In the genomic region with DNA sequence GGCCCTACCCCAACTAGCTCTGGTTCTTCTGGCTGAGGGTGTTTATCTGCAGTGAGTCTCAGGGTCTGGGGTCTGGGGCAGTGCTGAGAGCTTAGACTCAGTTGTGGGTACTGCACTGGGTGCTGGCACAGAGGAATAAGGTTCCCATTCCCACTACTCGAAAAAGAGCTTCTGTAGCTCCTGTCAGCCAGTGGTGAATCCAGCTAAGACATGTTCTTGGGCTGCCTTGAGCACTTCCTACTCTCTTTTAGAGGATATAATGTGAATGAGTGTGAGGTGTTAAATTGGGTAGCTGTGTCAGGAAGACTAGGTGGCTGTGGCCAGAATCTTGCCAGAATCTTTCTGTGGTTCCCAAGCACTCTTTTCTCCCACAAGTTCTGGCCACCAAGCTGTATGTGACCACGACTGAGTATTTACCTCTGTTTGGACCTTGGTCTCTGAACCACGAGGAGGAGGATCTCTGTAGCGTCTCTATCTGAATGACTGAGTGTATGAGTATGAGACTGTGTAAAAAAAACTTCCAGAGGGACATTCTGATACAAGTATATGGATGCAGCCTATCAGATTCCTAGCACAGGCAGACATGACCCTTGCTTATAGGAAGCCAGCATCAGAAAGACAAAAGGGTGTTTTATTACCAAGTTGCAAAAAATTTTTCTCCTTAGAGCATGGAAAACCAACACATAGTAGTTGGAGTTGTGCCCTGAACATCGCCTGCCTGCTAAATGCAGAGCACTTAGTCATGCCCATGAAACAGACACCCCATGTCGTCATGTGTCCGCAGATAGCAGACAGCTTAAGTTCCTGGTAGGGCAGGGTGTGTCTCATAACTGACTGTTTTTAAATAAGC, we compare ENCODE assay signal across 8 cellular contexts. TPM values are rescaled to one million over a fixed set of nuclear protein-coding genes. Genes with fewer than 3 reads are reported as not detected.
DNase-seq lines count a peak whose midpoint lies in the region; ATAC-seq, FAIRE-seq and TF ChIP-seq lines count a peak whose summit lies in the region.

No MANE protein-coding gene starts in this region.

- TF ChIP-seq POLR2A in H1 (IDR thresholded peaks at IDR 0.05; ENCODE audit: control extremely low read depth in 1 of 2, low read depth in 2 of 2, low read length in 2 of 2) (no peak), GM18505 (IDR thresholded peaks at IDR 0.05; ENCODE audit: borderline replicate concordance, extremely low read depth, insufficient read depth, insufficient read length) (no peak)

- no peaks in the 10 kb centered on the region for H3K23me2 ChIP-seq in H1 (ENCODE audit: low read depth, low read length)

- H4K20me1 ChIP-seq in H1 (replicated peaks in 1 of 2; ENCODE audit: control insufficient read depth in 1 of 2, insufficient read depth in 2 of 2, low read length in 2 of 2): peaks cover 0 to 7% of the 10 kb centered on the region in 2 experiments

- H3K27me3 ChIP-seq in H1 (replicated peaks in 1 of 4; ENCODE audit: control insufficient read depth in 3 of 4, extremely low read depth in 1 of 4, insufficient read depth in 3 of 4, low read length in 3 of 4): no peaks in the 10 kb centered on the region

- TF ChIP-seq EP300 in H1 (IDR thresholded peaks at IDR 0.05; ENCODE audit: borderline replicate concordance in 1 of 2, low read depth in 2 of 2, low read length in 2 of 2): no peak

- H3K56ac ChIP-seq in H1 (replicated peaks; ENCODE audit: insufficient read length, low read depth, low read length): no peak overlapping the region

- H3K4me3 ChIP-seq in H1 (ENCODE audit: extremely low read depth in 1 of 4, insufficient read depth in 2 of 4, low read depth in 3 of 4, low read length in 4 of 4): no peak overlapping the region

- H3K9me3 ChIP-seq in H1 (ENCODE audit: insufficient read depth in 2 of 2, low read depth in 1 of 2, low read length in 1 of 2): no peaks in the 10 kb centered on the region

- TF ChIP-seq CTCF in H1 (IDR thresholded peaks at IDR 0.05; ENCODE audit: control extremely low read depth in 1 of 3, insufficient read depth in 1 of 3, low read depth in 1 of 3, low read length in 3 of 3): no peak

- no peak for TF ChIP-seq RAD21 in H1 (IDR thresholded peaks at IDR 0.05 in 1 of 2, conservative IDR thresholded peaks at IDR 0.05 in 1 of 2; ENCODE audit: low read depth in 2 of 2, low read length in 2 of 2)

- H3K79me1 ChIP-seq in H1 (ENCODE audit: low read depth, low read length): peaks cover 6% of the 10 kb centered on the region

- H3K9ac ChIP-seq in H1 (replicated peaks in 1 of 4; ENCODE audit: extremely low read depth in 1 of 4, low read depth in 3 of 4, low read length in 3 of 4): no peak overlapping the region

- WGBS in H1 (ENCODE audit: extremely low coverage in 1 of 2, insufficient coverage in 1 of 2, insufficient read length in 1 of 2, insufficient replicate concordance in 2 of 2, low coverage in 1 of 2, low lambda C conversion rate in 2 of 2, missing lambda C conversion rate in 1 of 2), 2 experiments: 93% methylated on average over 7 of the region's 7 CpGs; no CpG with 5 or more reads in 1 of the 2 experiments

- H2BK15ac ChIP-seq in H1 (ENCODE audit: low read length): no peak overlapping the region

- no peak overlapping the region for H3K4me2 ChIP-seq in H1 (ENCODE audit: insufficient read depth in 1 of 2, low read depth in 2 of 2, low read length in 2 of 2)

- POLR2A ChIA-PET in H1 (lab: Charles Lee; ENCODE audit: partially characterized antibody): interaction anchor here (0.6 to 2.1 kb wide), 8 partner anchors 13 to 161 kb away, joined by 3 to 6 read pairs (median 4); partner anchors contain the start of genes RHOA and USP4

- H3K23ac ChIP-seq in H1 (ENCODE audit: insufficient read length): no peak overlapping the region

- H3K27ac ChIP-seq in H1 (ENCODE audit: low read depth, low read length): no peak overlapping the region

- no peak overlapping the region for H2AFZ ChIP-seq in H1 (ENCODE audit: low read length)

- H4K5ac ChIP-seq in H1 (ENCODE audit: insufficient read length, low read depth, low read length): no peak overlapping the region

- H2BK12ac ChIP-seq in H1 (ENCODE audit: low read depth, low read length): no peak overlapping the region

- CTCF ChIA-PET in H1 (lab: Charles Lee; ENCODE audit: partially characterized antibody): interaction anchor here (0.6 to 4.3 kb wide), 4 partner anchors 11 to 51 kb away, joined by 3 to 14 read pairs (median 5); no protein-coding TSS in a partner anchor

- no peak overlapping the region for H3K14ac ChIP-seq in H1 (ENCODE audit: insufficient read length)

- peak; percentile 71 for DNase-seq in Ammon's horn (ENCODE audit: low spot score)
- DNase-seq in NOMO-1 treated with dmso at 0.1 percent for 144 hours (lab: John Stamatoyannopoulos, UW; ENCODE audit: unreplicated experiment): peak; percentile 65
- DNase-seq in H1 (ENCODE audit: low read depth in 1 of 2, low spot score in 2 of 2): no peak
- peak; percentile 97 for DNase-seq in myocyte (ENCODE audit: low read depth)
- DNase-seq in NCI-H510A treated with DMSO at 0.1 percent for 48 hours (lab: John Stamatoyannopoulos, UW): no peak
- no peak for DNase-seq in stimulated activated CD4-positive, alpha-beta T cell treated with anti-CD3 and anti-CD28 coated beads, Interleukin-12 subunit alpha, Interleukin-12 subunit beta, amount 100 ng/mL, for 4 hours
- no peak for DNase-seq in DMS153 treated with DMSO at 0.1 percent for 48 hours (lab: John Stamatoyannopoulos, UW; ENCODE audit: unreplicated experiment)

- no peak overlapping the region for H4K91ac ChIP-seq in H1 (replicated peaks; ENCODE audit: insufficient read length, low read length)

- no peaks in the 10 kb centered on the region for H3K4me1 ChIP-seq in H1 (replicated peaks in 1 of 4; ENCODE audit: control insufficient read depth in 3 of 4, insufficient read depth in 4 of 4, low read length in 3 of 4)

- H3K4ac ChIP-seq in H1 (replicated peaks; ENCODE audit: insufficient read length, low read depth, low read length): no peak overlapping the region

- peaks cover 0 to 74% of the 10 kb centered on the region in 2 experiments; a peak in 3 of 4 replicates for H3K79me2 ChIP-seq in H1 (ENCODE audit: control insufficient read depth in 1 of 2, insufficient read depth in 2 of 2, low read length in 2 of 2)

- H3K36me3 ChIP-seq in H1 (ENCODE audit: control insufficient read depth in 2 of 4, insufficient read depth in 4 of 4, low read length in 3 of 4): no peaks in the 10 kb centered on the region

- H2AK5ac ChIP-seq in H1 (ENCODE audit: low read depth, low read length): no peak overlapping the region

- no peak overlapping the region for H2BK20ac ChIP-seq in H1 (ENCODE audit: low read length)

- no peak overlapping the region for H3K18ac ChIP-seq in H1 (ENCODE audit: extremely low read depth, low read length)

- no peak overlapping the region for H2BK120ac ChIP-seq in H1 (replicated peaks; ENCODE audit: low read depth, low read length)

- no peak overlapping the region for H2BK5ac ChIP-seq in H1 (ENCODE audit: low read depth, low read length)

- ATAC-seq in GM18505 (IDR thresholded peaks at IDR 0.05; ENCODE audit: unreplicated experiment): no peak

- H4K8ac ChIP-seq in H1 (ENCODE audit: extremely low read depth, insufficient read depth, low read length): peak overlapping the region; percentile 65; the same call in 1 of the 2 replicates

- no peak for FAIRE-seq in H1 (lab: Jason Lieb, UNC)

TF ChIP-seq in H1, 55 proteins besides CTCF, POLR2A, EP300 and RAD21 (continues in another document):
- TF ChIP-seq RNF2 (IDR thresholded peaks at IDR 0.05; ENCODE audit: borderline replicate concordance, low read depth, low read length, missing control alignments, poor library complexity, severe bottlenecking) (no peak), NANOG (IDR thresholded peaks at IDR 0.05; ENCODE audit: insufficient read depth, low read depth, low read length, poor library complexity, severe bottlenecking) (no peak), SP2 (IDR thresholded peaks at IDR 0.05; ENCODE audit: low read length) (no peak), TEAD4 (IDR thresholded peaks at IDR 0.05; ENCODE audit: low read depth, low read length) (no peak), CTBP2 (IDR thresholded peaks at IDR 0.05; ENCODE audit: borderline replicate concordance, insufficient read depth, insufficient read length, low read length) (no peak)
- TF ChIP-seq, protein P1, sequence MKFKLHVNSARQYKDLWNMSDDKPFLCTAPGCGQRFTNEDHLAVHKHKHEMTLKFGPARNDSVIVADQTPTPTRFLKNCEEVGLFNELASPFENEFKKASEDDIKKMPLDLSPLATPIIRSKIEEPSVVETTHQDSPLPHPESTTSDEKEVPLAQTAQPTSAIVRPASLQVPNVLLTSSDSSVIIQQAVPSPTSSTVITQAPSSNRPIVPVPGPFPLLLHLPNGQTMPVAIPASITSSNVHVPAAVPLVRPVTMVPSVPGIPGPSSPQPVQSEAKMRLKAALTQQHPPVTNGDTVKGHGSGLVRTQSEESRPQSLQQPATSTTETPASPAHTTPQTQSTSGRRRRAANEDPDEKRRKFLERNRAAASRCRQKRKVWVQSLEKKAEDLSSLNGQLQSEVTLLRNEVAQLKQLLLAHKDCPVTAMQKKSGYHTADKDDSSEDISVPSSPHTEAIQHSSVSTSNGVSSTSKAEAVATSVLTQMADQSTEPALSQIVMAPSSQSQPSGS (IDR thresholded peaks at IDR 0.05; ENCODE audit: low read length): no peak

RNA-seq across cellular contexts. Expression of gene DAG1, which starts 30.6 kb away (rescaled TPM):
- total RNA-seq in H1 (2021; fragmentation: NEBNext Ultra II Directional; extraction: Animal tissue kit (Norgen Biotek cat#: 25700)): 137 and 138 TPM in 2 replicates
- polyA plus RNA-seq in H1 (2011; rRNA removed): 97.5 and 125 TPM in 2 replicates
- 73.3 TPM for polyA plus RNA-seq in H1 (2011; cell fraction: cytosol; rRNA removed)
- 117 TPM for polyA plus RNA-seq in H1 (2011; cell fraction: nucleus; rRNA removed)
- 64.9 to 94.3 TPM (median 86.3 TPM) in 4 replicates for polyA plus RNA-seq in H1 (2012, experiment 1 of 2)
- polyA plus RNA-seq in H1 (2012, experiment 2 of 2): 106 TPM
- 204 TPM for polyA plus RNA-seq in H1 (2013, experiment 1 of 2)
- polyA plus RNA-seq in H1 (2013, experiment 2 of 2): 192 TPM
- 188 and 262 TPM in 2 replicates for polyA minus RNA-seq in H1 (2011; rRNA and poly(A)+ RNA removed)
- polyA minus RNA-seq in H1 (2011; cell fraction: cytosol; rRNA and poly(A)+ RNA removed): 72.7 TPM
- 49.7 TPM for polyA minus RNA-seq in H1 (2011; cell fraction: nucleus; rRNA and poly(A)+ RNA removed)
- 276 and 362 TPM in 2 replicates for total RNA-seq in myocyte
- polyA plus RNA-seq in myocyte (2012): 86.1 TPM

RNA-seq across cellular contexts. Expression of gene BSN, which starts 53.6 kb away (rescaled TPM):
- 2.9 and 3.0 TPM in 2 replicates for total RNA-seq in H1 (2021; fragmentation: NEBNext Ultra II Directional; extraction: Animal tissue kit (Norgen Biotek cat#: 25700))
- polyA plus RNA-seq in H1 (2011; rRNA removed): 0.60 and 0.83 TPM in 2 replicates
- polyA plus RNA-seq in H1 (2011; cell fraction: cytosol; rRNA removed): 0.45 TPM
- polyA plus RNA-seq in H1 (2011; cell fraction: nucleus; rRNA removed): 1.6 TPM
- 1.0 to 1.4 TPM (median 1.3 TPM) in 4 replicates for polyA plus RNA-seq in H1 (2012, experiment 1 of 2)
- polyA plus RNA-seq in H1 (2012, experiment 2 of 2): 0.85 TPM
- polyA plus RNA-seq in H1 (2013, experiment 1 of 2): 0.87 TPM
- 0.88 TPM for polyA plus RNA-seq in H1 (2013, experiment 2 of 2)
- 1.5 and 1.9 TPM in 2 replicates for polyA minus RNA-seq in H1 (2011; rRNA and poly(A)+ RNA removed)
- 1.8 TPM for polyA minus RNA-seq in H1 (2011; cell fraction: cytosol; rRNA and poly(A)+ RNA removed)
- polyA minus RNA-seq in H1 (2011; cell fraction: nucleus; rRNA and poly(A)+ RNA removed): 2.5 TPM
- 0.31 and 0.45 TPM in 2 replicates for total RNA-seq in myocyte
- 0.24 TPM for polyA plus RNA-seq in myocyte (2012)

Comparison
In these comparisons a context has a peak if more than half of its experiments do, and no peak if none do; other contexts are left out.
1. DNase-seq: peak in Ammon's horn (single experiment), NOMO-1 treated with dmso at 0.1 percent for 144 hours (single experiment) and myocyte (single experiment); none in H1 (0 of 2), NCI-H510A treated with DMSO at 0.1 percent for 48 hours (single experiment), stimulated activated CD4-positive, alpha-beta T cell treated with anti-CD3 and anti-CD28 coated beads, Interleukin-12 subunit alpha, Interleukin-12 subunit beta, amount 100 ng/mL, for 4 hours (single experiment) and DMS153 treated with DMSO at 0.1 percent for 48 hours (single experiment).